Comparison of ENCODE assay signal across 8 cellular contexts in the genomic region with DNA sequence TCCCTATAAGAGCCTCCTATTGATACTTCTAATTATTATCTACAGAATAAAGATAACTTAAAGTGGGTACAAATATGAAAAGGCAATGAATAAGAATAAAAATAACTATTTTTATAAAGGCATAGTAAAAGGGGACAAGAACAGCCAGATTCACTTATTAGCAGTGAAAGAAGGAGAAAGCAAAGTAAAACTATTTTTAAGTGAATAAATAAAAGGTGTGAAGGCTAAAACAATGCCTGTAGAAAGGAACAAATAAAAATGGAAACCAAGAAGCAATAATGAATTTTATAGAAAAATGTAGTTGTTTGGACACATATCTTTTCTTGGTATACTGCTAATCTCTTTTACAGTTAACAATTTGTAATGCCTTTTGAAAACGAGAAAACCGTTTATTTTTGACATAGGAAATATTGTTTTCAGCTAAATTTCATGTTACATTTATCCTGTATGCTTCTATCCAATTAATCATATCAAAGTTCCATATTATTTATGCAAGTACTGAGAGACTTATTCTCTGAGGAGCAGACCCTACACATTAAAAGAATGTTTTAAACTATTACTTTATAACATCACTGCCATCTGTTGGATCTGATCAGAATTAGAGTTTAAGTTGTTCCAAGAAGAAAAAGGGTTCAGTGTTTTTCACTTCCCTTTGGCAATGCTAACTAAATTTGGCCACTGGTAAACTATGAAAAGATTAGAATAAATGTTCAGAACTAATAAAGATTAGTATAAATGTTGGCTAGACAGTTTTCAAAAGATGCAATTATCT. TPM values are rescaled to one million over a fixed set of nuclear protein-coding genes. Genes with fewer than 3 reads are reported as not detected.
DNase-seq lines count a peak whose midpoint lies in the region; ATAC-seq and TF ChIP-seq lines count a peak whose summit lies in the region.

No MANE protein-coding gene starts in this region.

- intact Hi-C loops in activated CD8-positive, alpha-beta T cell treated with anti-CD3 and anti-CD28 coated beads for 36 hours (cut with micrococcal nuclease), result loop anchor here (5.0 to 10.0 kb wide), 7 partner anchors 272 to 985 kb away; a partner anchor contains a TSS
- intact Hi-C loops in left cardiac atrium (cut with DNase I) (loop anchor here (5.0 to 10.0 kb wide), 4 partner anchors 282 to 985 kb away; a partner anchor contains a TSS), upper lobe of right lung (cut with DNase I) (no loop called here)

- peak; percentile 76 for TF ChIP-seq RAD21 in SK-N-SH (IDR thresholded peaks at IDR 0.05; ENCODE audit: low read length)

- DNase-seq in activated CD8-positive, alpha-beta T cell treated with anti-CD3 and anti-CD28 coated beads for 36 hours, result no peak
- DNase-seq in activated CD8-positive, alpha-beta T cell treated with anti-CD3 and anti-CD28 coated beads, Interleukin-2, amount 10 ng/mL, durations not matched to agents 7 days and 5 days, result no peak
- peak; percentile 18 for DNase-seq in HT1080 (ENCODE audit: low read depth)
- peak; percentile 37 for DNase-seq in SK-N-SH
- DNase-seq in left cardiac atrium, result no peak
- no peak for DNase-seq in upper lobe of right lung
- DNase-seq in activated T-cell treated with anti-CD3 and anti-CD28 coated beads for 4 hours, result no peak

- ATAC-seq in activated CD8-positive, alpha-beta T cell treated with anti-CD3 and anti-CD28 coated beads for 36 hours, result no peak
- ATAC-seq in activated CD8-positive, alpha-beta T cell treated with anti-CD3 and anti-CD28 coated beads, Interleukin-2, amount 10 ng/mL, durations not matched to agents 7 days and 5 days, result no peak
- peak; percentile 41 to 54 for ATAC-seq in left cardiac atrium
- ATAC-seq in upper lobe of right lung, result no peak
- no peak for ATAC-seq in HG03442 (IDR thresholded peaks at IDR 0.05; ENCODE audit: unreplicated experiment)

- no peaks in the 10 kb centered on the region for H3F3A ChIP-seq in SK-N-SH (replicated peaks; ENCODE audit: insufficient read depth)

- H3K9me3 ChIP-seq in SK-N-SH (no peaks in the 10 kb centered on the region), upper lobe of right lung (no peaks in the 10 kb centered on the region)

- H3K36me3 ChIP-seq in SK-N-SH (replicated peaks in 1 of 2; ENCODE audit: control insufficient read depth in 1 of 2, insufficient read depth in 2 of 2, low read length in 1 of 2), result no peaks in the 10 kb centered on the region
- H3K36me3 ChIP-seq in upper lobe of right lung, result no peaks in the 10 kb centered on the region

- no peak overlapping the region for H3K9ac ChIP-seq in SK-N-SH

- H3K79me2 ChIP-seq in SK-N-SH (ENCODE audit: insufficient read depth), result no peaks in the 10 kb centered on the region

- no peak overlapping the region for H3K27ac Mint-ChIP-seq in activated CD8-positive, alpha-beta T cell treated with anti-CD3 and anti-CD28 coated beads for 36 hours
- H3K27ac Mint-ChIP-seq in activated CD8-positive, alpha-beta T cell treated with anti-CD3 and anti-CD28 coated beads, Interleukin-2, amount 10 ng/mL, durations not matched to agents 7 days and 5 days, result no peak overlapping the region

- H3K4me3 Mint-ChIP-seq in activated CD8-positive, alpha-beta T cell treated with anti-CD3 and anti-CD28 coated beads for 36 hours, result no peak overlapping the region
- H3K4me3 Mint-ChIP-seq in activated CD8-positive, alpha-beta T cell treated with anti-CD3 and anti-CD28 coated beads, Interleukin-2, amount 10 ng/mL, durations not matched to agents 7 days and 5 days, result no peak overlapping the region

- H4K20me1 ChIP-seq in SK-N-SH (ENCODE audit: insufficient read depth), result no peaks in the 10 kb centered on the region

- no peaks in the 10 kb centered on the region for H3K9me3 Mint-ChIP-seq in activated CD8-positive, alpha-beta T cell treated with anti-CD3 and anti-CD28 coated beads for 36 hours
- no peaks in the 10 kb centered on the region for H3K9me3 Mint-ChIP-seq in activated CD8-positive, alpha-beta T cell treated with anti-CD3 and anti-CD28 coated beads, Interleukin-2, amount 10 ng/mL, durations not matched to agents 7 days and 5 days (ENCODE audit: insufficient read depth)

- no peak overlapping the region for H3K4me2 ChIP-seq in SK-N-SH

- CTCF ChIA-PET in activated CD8-positive, alpha-beta T cell treated with anti-CD3 and anti-CD28 coated beads for 36 hours (lab: Charles Lee), result interaction anchor here (1.0 to 4.4 kb wide), 5 partner anchors 13 to 995 kb away, joined by 3 to 54 read pairs (median 19); a partner anchor contains a TSS
- CTCF ChIA-PET in activated CD8-positive, alpha-beta T cell treated with anti-CD3 and anti-CD28 coated beads, Interleukin-2, amount 10 ng/mL, durations not matched to agents 7 days and 5 days (lab: Charles Lee), result interaction anchor here (1.0 to 4.6 kb wide), 8 partner anchors 10 to 996 kb away, joined by 3 to 44 read pairs (median 4); no protein-coding TSS in a partner anchor
- CTCF ChIA-PET in SK-N-SH (lab: Yijun Ruan, JAX), result interaction anchor here (0.8 to 5.5 kb wide), 8 partner anchors 11 to 995 kb away, joined by 3 to 43 read pairs (median 7); no protein-coding TSS in a partner anchor

- POLR2A ChIA-PET in activated CD8-positive, alpha-beta T cell treated with anti-CD3 and anti-CD28 coated beads for 36 hours (lab: Charles Lee), result interaction anchor here (0.6 kb wide), 1 partner anchor 313 kb away, joined by 3 read pairs; no protein-coding TSS in a partner anchor
- POLR2A ChIA-PET in activated CD8-positive, alpha-beta T cell treated with anti-CD3 and anti-CD28 coated beads, Interleukin-2, amount 10 ng/mL, durations not matched to agents 7 days and 5 days (lab: Charles Lee), result no interaction called here
- POLR2A ChIA-PET in SK-N-SH (lab: Yijun Ruan, JAX), result no interaction called here

- no peaks in the 10 kb centered on the region for H3K36me3 Mint-ChIP-seq in activated CD8-positive, alpha-beta T cell treated with anti-CD3 and anti-CD28 coated beads for 36 hours (ENCODE audit: low read depth)
- H3K36me3 Mint-ChIP-seq in activated CD8-positive, alpha-beta T cell treated with anti-CD3 and anti-CD28 coated beads, Interleukin-2, amount 10 ng/mL, durations not matched to agents 7 days and 5 days (ENCODE audit: low read depth), result no peaks in the 10 kb centered on the region

- H2AFZ ChIP-seq in SK-N-SH (ENCODE audit: low read depth), result no peak overlapping the region

- H3K27ac ChIP-seq in SK-N-SH (ENCODE audit: low read depth in 2 of 2, low read length in 1 of 2) (no peak overlapping the region), upper lobe of right lung (no peak overlapping the region)

- TF ChIP-seq CTCF in activated CD8-positive, alpha-beta T cell treated with anti-CD3 and anti-CD28 coated beads for 36 hours (IDR thresholded peaks at IDR 0.05), result peak; percentile 26
- peak; percentile 64 for TF ChIP-seq CTCF in SK-N-SH (IDR thresholded peaks at IDR 0.05)
- peak; percentile 45 for TF ChIP-seq CTCF in upper lobe of right lung (IDR thresholded peaks at IDR 0.05)

- no peaks in the 10 kb centered on the region; the same call in 1 of the 2 replicates for H3K27me3 ChIP-seq in SK-N-SH (ENCODE audit: insufficient read depth)
- no peaks in the 10 kb centered on the region for H3K27me3 ChIP-seq in upper lobe of right lung

- TF ChIP-seq EP300 in SK-N-SH (IDR thresholded peaks at IDR 0.05; ENCODE audit: borderline replicate concordance in 1 of 2, low read depth in 1 of 2, low read length in 1 of 2), result no peak

- 37% methylated on average over 2 of the region's 2 CpGs for WGBS in SK-N-SH (ENCODE audit: low lambda C conversion rate)

- no peaks in the 10 kb centered on the region for H3K27me3 Mint-ChIP-seq in activated CD8-positive, alpha-beta T cell treated with anti-CD3 and anti-CD28 coated beads for 36 hours
- peaks cover 7% of the 10 kb centered on the region for H3K27me3 Mint-ChIP-seq in activated CD8-positive, alpha-beta T cell treated with anti-CD3 and anti-CD28 coated beads, Interleukin-2, amount 10 ng/mL, durations not matched to agents 7 days and 5 days (ENCODE audit: low read depth)

- no peaks in the 10 kb centered on the region for H3K9me2 ChIP-seq in SK-N-SH

- H3K4me1 Mint-ChIP-seq in activated CD8-positive, alpha-beta T cell treated with anti-CD3 and anti-CD28 coated beads for 36 hours (ENCODE audit: low read depth), result peaks cover 14% of the 10 kb centered on the region
- peaks cover 21% of the 10 kb centered on the region for H3K4me1 Mint-ChIP-seq in activated CD8-positive, alpha-beta T cell treated with anti-CD3 and anti-CD28 coated beads, Interleukin-2, amount 10 ng/mL, durations not matched to agents 7 days and 5 days (ENCODE audit: low read depth)

- no peaks in the 10 kb centered on the region; a peak in 1 of 4 replicates for H3K4me1 ChIP-seq in SK-N-SH (ENCODE audit: control insufficient read depth in 1 of 2, insufficient read depth in 2 of 2, low read depth in 1 of 2, low read length in 1 of 2)
- no peaks in the 10 kb centered on the region for H3K4me1 ChIP-seq in upper lobe of right lung

- no peak overlapping the region for H3K4me3 ChIP-seq in SK-N-SH (ENCODE audit: low read depth in 2 of 2, low read length in 1 of 2)
- H3K4me3 ChIP-seq in upper lobe of right lung, result no peak overlapping the region

TF ChIP-seq in SK-N-SH, 30 proteins besides CTCF, POLR2A, EP300 and RAD21:
- TF ChIP-seq, protein P1, sequence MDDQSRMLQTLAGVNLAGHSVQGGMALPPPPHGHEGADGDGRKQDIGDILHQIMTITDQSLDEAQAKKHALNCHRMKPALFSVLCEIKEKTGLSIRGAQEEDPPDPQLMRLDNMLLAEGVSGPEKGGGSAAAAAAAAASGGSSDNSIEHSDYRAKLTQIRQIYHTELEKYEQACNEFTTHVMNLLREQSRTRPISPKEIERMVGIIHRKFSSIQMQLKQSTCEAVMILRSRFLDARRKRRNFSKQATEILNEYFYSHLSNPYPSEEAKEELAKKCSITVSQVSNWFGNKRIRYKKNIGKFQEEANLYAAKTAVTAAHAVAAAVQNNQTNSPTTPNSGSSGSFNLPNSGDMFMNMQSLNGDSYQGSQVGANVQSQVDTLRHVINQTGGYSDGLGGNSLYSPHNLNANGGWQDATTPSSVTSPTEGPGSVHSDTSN (IDR thresholded peaks at IDR 0.05), result no peak
- TF ChIP-seq SMC3 (IDR thresholded peaks at IDR 0.05; ENCODE audit: low read depth, low read length), result peak; percentile 42
TF ChIP-seq in SK-N-SH: peak in this region for 1.

RNA-seq across cellular contexts. Expression of a gene that starts 59.1 kb away (rescaled TPM):
- not detected for total RNA-seq in activated CD8-positive, alpha-beta T cell treated with anti-CD3 and anti-CD28 coated beads for 36 hours
- total RNA-seq in activated CD8-positive, alpha-beta T cell treated with anti-CD3 and anti-CD28 coated beads, Interleukin-2, amount 10 ng/mL, durations not matched to agents 7 days and 5 days, result not detected
- not detected in 2 replicates for total RNA-seq in HT1080 (2014; rRNA removed; shearing (Covaris generic))
- not detected in 2 replicates for polyA plus RNA-seq in HT1080 (2015; cell fraction: cytosol; rRNA removed)
- polyA plus RNA-seq in HT1080 (2015; cell fraction: nucleus; rRNA removed), result 0.69 TPM in 1 of 2 replicates, not detected in the other
- polyA plus RNA-seq in SK-N-SH (2012; rRNA removed), result not detected in 2 replicates
- polyA plus RNA-seq in SK-N-SH (2012; cell fraction: cytosol; rRNA removed), result 0.03 and 0.05 TPM in 2 replicates
- 0.05 TPM in 1 of 2 replicates, not detected in the other for polyA plus RNA-seq in SK-N-SH (2012; cell fraction: nucleus; rRNA removed)
- total RNA-seq in left cardiac atrium (not detected), upper lobe of right lung (not detected)

Comparison
In these comparisons a context has a peak if more than half of its experiments do, and no peak if none do; other contexts are left out.
1. ATAC-seq: peak in left cardiac atrium (2 of 2); none in activated CD8-positive, alpha-beta T cell treated with anti-CD3 and anti-CD28 coated beads for 36 hours (single experiment), activated CD8-positive, alpha-beta T cell treated with anti-CD3 and anti-CD28 coated beads, Interleukin-2, amount 10 ng/mL, durations not matched to agents 7 days and 5 days (single experiment), upper lobe of right lung (single experiment) and HG03442 (single experiment).
2. DNase-seq: peak in HT1080 (single experiment) and SK-N-SH (single experiment); none in activated CD8-positive, alpha-beta T cell treated with anti-CD3 and anti-CD28 coated beads for 36 hours (single experiment), activated CD8-positive, alpha-beta T cell treated with anti-CD3 and anti-CD28 coated beads, Interleukin-2, amount 10 ng/mL, durations not matched to agents 7 days and 5 days (single experiment), left cardiac atrium (single experiment), upper lobe of right lung (single experiment) and activated T-cell treated with anti-CD3 and anti-CD28 coated beads for 4 hours (single experiment).
3. Peak in every context shown above with its lines, with median percentiles within 50 percentile points of each other: CTCF ChIP-seq.